Comparison of ENCODE assay signal across 13 cellular contexts in the genomic region with DNA sequence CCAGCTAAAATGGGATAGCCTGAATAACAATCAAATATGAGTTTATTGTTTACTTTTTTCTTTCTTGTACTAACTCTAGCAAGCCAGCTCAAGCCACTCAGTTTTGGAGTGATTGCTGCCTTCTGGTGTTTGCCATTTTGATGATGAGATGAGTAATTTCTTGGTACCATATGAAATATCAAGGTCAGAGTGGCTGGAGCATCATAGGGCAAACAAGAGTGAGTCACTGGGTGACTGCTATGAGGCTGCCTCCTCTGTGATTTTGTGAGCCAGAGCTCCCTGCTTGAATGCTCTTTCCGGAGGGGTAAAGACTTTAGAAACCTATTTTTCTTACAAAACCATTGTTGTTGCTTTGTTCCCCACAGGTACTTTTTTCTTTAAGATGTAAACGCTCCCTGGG.
DNase-seq lines count a peak whose midpoint lies in the region; ATAC-seq and TF ChIP-seq lines count a peak whose summit lies in the region.
"Had no signal": no experiment of that assay in that cellular context is flagged by ENCODE, and none has a peak within 500 bp of the region (broad histone marks: within the 10 kb centered on the region; RNA-seq: fewer than 3 reads in every experiment).

No MANE protein-coding gene starts in this region.

- DNase-seq in HCEC 1CT = peak; percentile 88
- DNase-seq in fibroblast of the aortic adventitia (ENCODE audit: low read depth) = peak; percentile 57
- peak; percentile 76 for DNase-seq in stromal cell of bone marrow (ENCODE audit: low read depth)
- DNase-seq in activated CD4-positive, alpha-beta memory T cell treated with anti-CD3 and anti-CD28 coated beads, Interleukin-2, amount 10 ng/mL, durations not matched to agents 7 days and 5 days = no peak
- DNase-seq in mesothelial cell of epicardium (ENCODE audit: low spot score in 2 of 2, unreplicated experiment in 2 of 2) = no peak
- no peak for DNase-seq in NCI-H524 treated with DMSO at 0.1 percent for 48 hours (lab: John Stamatoyannopoulos, UW)
- DNase-seq: activated CD8-positive, alpha-beta memory T cell treated with anti-CD3 and anti-CD28 coated beads for 24 hours; activated gamma-delta T cell treated with Interleukin-2 at 50 U/mL for 16 hours; central memory CD4-positive, alpha-beta T cell; heart right ventricle had no signal

- no peaks in the 10 kb centered on the region for H3K9me3 Mint-ChIP-seq in activated T-helper 17 cell treated with anti-CD3 and anti-CD28 coated beads, Interleukin-2, amount 50 U/mL, for 72 hours
- H3K9me3 Mint-ChIP-seq in activated CD4-positive, alpha-beta memory T cell treated with anti-CD3 and anti-CD28 coated beads, Interleukin-2, amount 10 ng/mL, durations not matched to agents 7 days and 5 days = no peaks in the 10 kb centered on the region
- H3K9me3 Mint-ChIP-seq in mesothelial cell of epicardium = peaks cover 4% of the 10 kb centered on the region

- no peak overlapping the region for H3K4me3 ChIP-seq in fibroblast of the aortic adventitia (ENCODE audit: low read depth, low read length)
- H3K4me3 ChIP-seq: heart right ventricle, SK-N-MC had no signal

- CTCF ChIA-PET in activated CD4-positive, alpha-beta memory T cell treated with anti-CD3 and anti-CD28 coated beads, Interleukin-2, amount 10 ng/mL, durations not matched to agents 7 days and 5 days (lab: Charles Lee) = no interaction called here

- peaks cover 3% of the 10 kb centered on the region for H3K27me3 Mint-ChIP-seq in activated T-helper 17 cell treated with anti-CD3 and anti-CD28 coated beads, Interleukin-2, amount 50 U/mL, for 72 hours
- no peaks in the 10 kb centered on the region for H3K27me3 Mint-ChIP-seq in activated CD4-positive, alpha-beta memory T cell treated with anti-CD3 and anti-CD28 coated beads, Interleukin-2, amount 10 ng/mL, durations not matched to agents 7 days and 5 days
- no peaks in the 10 kb centered on the region for H3K27me3 Mint-ChIP-seq in mesothelial cell of epicardium (ENCODE audit: low read depth)

- H3K27ac Mint-ChIP-seq in activated T-helper 17 cell treated with anti-CD3 and anti-CD28 coated beads, Interleukin-2, amount 50 U/mL, for 72 hours = no peak overlapping the region
- no peak overlapping the region for H3K27ac Mint-ChIP-seq in activated CD4-positive, alpha-beta memory T cell treated with anti-CD3 and anti-CD28 coated beads, Interleukin-2, amount 10 ng/mL, durations not matched to agents 7 days and 5 days
- no peak overlapping the region for H3K27ac Mint-ChIP-seq in mesothelial cell of epicardium
- H3K27ac Mint-ChIP-seq: CD14-positive monocyte had no signal

- H3K4me3 Mint-ChIP-seq in activated T-helper 17 cell treated with anti-CD3 and anti-CD28 coated beads, Interleukin-2, amount 50 U/mL, for 72 hours = no peak overlapping the region
- H3K4me3 Mint-ChIP-seq in activated CD4-positive, alpha-beta memory T cell treated with anti-CD3 and anti-CD28 coated beads, Interleukin-2, amount 10 ng/mL, durations not matched to agents 7 days and 5 days = no peak overlapping the region
- no peak overlapping the region for H3K4me3 Mint-ChIP-seq in mesothelial cell of epicardium
- H3K4me3 Mint-ChIP-seq: CD14-positive monocyte had no signal

- no peak for TF ChIP-seq CTCF in fibroblast of the aortic adventitia (IDR thresholded peaks at IDR 0.05; ENCODE audit: insufficient read depth, low read length)
- no peak for TF ChIP-seq CTCF in mesothelial cell of epicardium (IDR thresholded peaks at IDR 0.05; ENCODE audit: unreplicated experiment)

- H3K36me3 Mint-ChIP-seq in activated T-helper 17 cell treated with anti-CD3 and anti-CD28 coated beads, Interleukin-2, amount 50 U/mL, for 72 hours (ENCODE audit: low read depth) = no peaks in the 10 kb centered on the region
- H3K36me3 Mint-ChIP-seq in activated CD4-positive, alpha-beta memory T cell treated with anti-CD3 and anti-CD28 coated beads, Interleukin-2, amount 10 ng/mL, durations not matched to agents 7 days and 5 days (ENCODE audit: low read depth) = no peaks in the 10 kb centered on the region
- peaks cover 2% of the 10 kb centered on the region for H3K36me3 Mint-ChIP-seq in mesothelial cell of epicardium
- H3K36me3 Mint-ChIP-seq: CD14-positive monocyte had no signal

- POLR2A ChIA-PET in activated CD4-positive, alpha-beta memory T cell treated with anti-CD3 and anti-CD28 coated beads, Interleukin-2, amount 10 ng/mL, durations not matched to agents 7 days and 5 days (lab: Charles Lee) = no interaction called here

- ATAC-seq in activated T-helper 17 cell treated with anti-CD3 and anti-CD28 coated beads, Interleukin-2, amount 50 U/mL, for 72 hours (replicated peaks) = peak; percentile 83

- H3K4me1 Mint-ChIP-seq in activated T-helper 17 cell treated with anti-CD3 and anti-CD28 coated beads, Interleukin-2, amount 50 U/mL, for 72 hours = no peaks in the 10 kb centered on the region
- no peaks in the 10 kb centered on the region for H3K4me1 Mint-ChIP-seq in activated CD4-positive, alpha-beta memory T cell treated with anti-CD3 and anti-CD28 coated beads, Interleukin-2, amount 10 ng/mL, durations not matched to agents 7 days and 5 days
- H3K4me1 Mint-ChIP-seq in mesothelial cell of epicardium = peaks cover 24% of the 10 kb centered on the region
- H3K4me1 Mint-ChIP-seq: CD14-positive monocyte had no signal

Comparison
In these comparisons a context has a peak if more than half of its experiments do, and no peak if none do; other contexts are left out.
1. DNase-seq: peak in HCEC 1CT (single experiment), fibroblast of the aortic adventitia (single experiment) and stromal cell of bone marrow (single experiment); none in activated CD4-positive, alpha-beta memory T cell treated with anti-CD3 and anti-CD28 coated beads, Interleukin-2, amount 10 ng/mL, durations not matched to agents 7 days and 5 days (single experiment), mesothelial cell of epicardium (0 of 2) and NCI-H524 treated with DMSO at 0.1 percent for 48 hours (single experiment).